In genomic region chr19:36489139-36489919, GRCh38 we compare ENCODE assay signal across 1 cellular context.
TF ChIP-seq lines count a peak whose summit lies in the region.

ZNF566 (minus strand) TSS chr19:36489561; CDS start chr19:36476557, 13,004 bp downstream.

TF ChIP-seq in HepG2, 621 proteins besides CTCF, POLR2A, EP300 and RAD21 (continued from another document and continues in another):
- TF ChIP-seq ZNF800 (CRISPR knock-in tag; IDR thresholded peaks at IDR 0.05): no peak; the same call in 1 of the 2 replicates
- no peak for TF ChIP-seq ZC3H13 (CRISPR knock-in tag; IDR thresholded peaks at IDR 0.05)
- no peak for TF ChIP-seq NCOA5 (CRISPR knock-in tag; IDR thresholded peaks at IDR 0.05)
- TF ChIP-seq ZMYM3 (CRISPR knock-in tag; IDR thresholded peaks at IDR 0.05): 0 out of 2 replicates have a peak, but pooled peaks have one; percentile 9
- no peak for TF ChIP-seq ETS1 (CRISPR knock-in tag; IDR thresholded peaks at IDR 0.05)
- TF ChIP-seq MAF1 (CRISPR knock-in tag; IDR thresholded peaks at IDR 0.05; ENCODE audit: borderline replicate concordance): no peak
- no peak for TF ChIP-seq TP53 (CRISPR knock-in tag; conservative IDR thresholded peaks at IDR 0.05)
- TF ChIP-seq NFE2 (CRISPR knock-in tag; IDR thresholded peaks at IDR 0.05): no peak
- peak; percentile 72; the same call in 1 of the 2 replicates for TF ChIP-seq ZNF709 (CRISPR knock-in tag; IDR thresholded peaks at IDR 0.05)
- no peak for TF ChIP-seq CHD4 (IDR thresholded peaks at IDR 0.05; ENCODE audit: borderline replicate concordance, low read length)
- TF ChIP-seq ZNF468 (CRISPR knock-in tag; IDR thresholded peaks at IDR 0.05): no peak
- TF ChIP-seq ZFP62 (CRISPR knock-in tag; IDR thresholded peaks at IDR 0.05): no peak
- peak; percentile 81 for TF ChIP-seq POLR2AphosphoS5 (IDR thresholded peaks at IDR 0.05; ENCODE audit: low read depth, low read length)
- no peak; the same call in 1 of the 2 replicates for TF ChIP-seq ZNF672 (CRISPR knock-in tag; IDR thresholded peaks at IDR 0.05)
- no peak for TF ChIP-seq ZBTB1 (CRISPR knock-in tag; IDR thresholded peaks at IDR 0.05; ENCODE audit: borderline replicate concordance)
- TF ChIP-seq PATZ1 (CRISPR knock-in tag; IDR thresholded peaks at IDR 0.05): peak; percentile 84
- TF ChIP-seq ZBTB40 (IDR thresholded peaks at IDR 0.05): no peak
- TF ChIP-seq ZBTB40 (CRISPR knock-in tag; IDR thresholded peaks at IDR 0.05): 0 out of 2 replicates have a peak, but pooled peaks have one; percentile 13
- TF ChIP-seq ZNF670 (CRISPR knock-in tag; IDR thresholded peaks at IDR 0.05; ENCODE audit: borderline replicate concordance): no peak
- TF ChIP-seq ZNF577 (CRISPR knock-in tag; IDR thresholded peaks at IDR 0.05; ENCODE audit: borderline replicate concordance, low read depth): no peak
- no peak for TF ChIP-seq LRRFIP1 (CRISPR knock-in tag; conservative IDR thresholded peaks at IDR 0.05)
- peak; percentile 42; the same call in 1 of the 2 replicates for TF ChIP-seq ZNF296 (CRISPR knock-in tag; conservative IDR thresholded peaks at IDR 0.05)
- peak; percentile 73; the same call in 1 of the 2 replicates for TF ChIP-seq HCFC1 (IDR thresholded peaks at IDR 0.05; ENCODE audit: low read depth, low read length)
- no peak for TF ChIP-seq ZNF740 (CRISPR knock-in tag; IDR thresholded peaks at IDR 0.05)
- TF ChIP-seq HDAC1 (CRISPR knock-in tag; IDR thresholded peaks at IDR 0.05): no peak
- TF ChIP-seq ZNF251 (CRISPR knock-in tag; IDR thresholded peaks at IDR 0.05): no peak
- no peak for TF ChIP-seq NR3C1 (CRISPR knock-in tag; IDR thresholded peaks at IDR 0.05)
- TF ChIP-seq SMAD9 (CRISPR knock-in tag; IDR thresholded peaks at IDR 0.05): peak; percentile 84; the same call in 1 of the 2 replicates
- no peak; the same call in 1 of the 2 replicates for TF ChIP-seq JDP2 (CRISPR knock-in tag; IDR thresholded peaks at IDR 0.05; ENCODE audit: borderline replicate concordance)
- no peak; the same call in 1 of the 2 replicates for TF ChIP-seq CENPT (CRISPR knock-in tag; IDR thresholded peaks at IDR 0.05; ENCODE audit: low read depth)
- no peak for TF ChIP-seq ZFP82 (CRISPR knock-in tag; IDR thresholded peaks at IDR 0.05; ENCODE audit: borderline replicate concordance)
- TF ChIP-seq ZNF180 (CRISPR knock-in tag; IDR thresholded peaks at IDR 0.05; ENCODE audit: borderline replicate concordance, low read depth): 0 out of 2 replicates have a peak, but pooled peaks have one; percentile 29
- TF ChIP-seq HHEX (CRISPR knock-in tag; IDR thresholded peaks at IDR 0.05): no peak
- no peak for TF ChIP-seq TMF1 (CRISPR knock-in tag; IDR thresholded peaks at IDR 0.05; ENCODE audit: low read depth)
- no peak for TF ChIP-seq PCBP2 (optimal IDR thresholded peaks at IDR 0.05; ENCODE audit: low read depth, low read length, poor library complexity, severe bottlenecking)
- TF ChIP-seq RXRA (CRISPR knock-in tag; IDR thresholded peaks at IDR 0.05): peak; percentile 50; the same call in 1 of the 2 replicates
- TF ChIP-seq ATM (IDR thresholded peaks at IDR 0.05; ENCODE audit: borderline replicate concordance): no peak
- no peak for TF ChIP-seq ZNF362 (CRISPR knock-in tag; IDR thresholded peaks at IDR 0.05; ENCODE audit: borderline replicate concordance)
- TF ChIP-seq ZNF598 (CRISPR knock-in tag; IDR thresholded peaks at IDR 0.05; ENCODE audit: borderline replicate concordance): no peak; the same call in 1 of the 2 replicates
